8 cellular contexts compared by ENCODE assay signal in the genomic region with DNA sequence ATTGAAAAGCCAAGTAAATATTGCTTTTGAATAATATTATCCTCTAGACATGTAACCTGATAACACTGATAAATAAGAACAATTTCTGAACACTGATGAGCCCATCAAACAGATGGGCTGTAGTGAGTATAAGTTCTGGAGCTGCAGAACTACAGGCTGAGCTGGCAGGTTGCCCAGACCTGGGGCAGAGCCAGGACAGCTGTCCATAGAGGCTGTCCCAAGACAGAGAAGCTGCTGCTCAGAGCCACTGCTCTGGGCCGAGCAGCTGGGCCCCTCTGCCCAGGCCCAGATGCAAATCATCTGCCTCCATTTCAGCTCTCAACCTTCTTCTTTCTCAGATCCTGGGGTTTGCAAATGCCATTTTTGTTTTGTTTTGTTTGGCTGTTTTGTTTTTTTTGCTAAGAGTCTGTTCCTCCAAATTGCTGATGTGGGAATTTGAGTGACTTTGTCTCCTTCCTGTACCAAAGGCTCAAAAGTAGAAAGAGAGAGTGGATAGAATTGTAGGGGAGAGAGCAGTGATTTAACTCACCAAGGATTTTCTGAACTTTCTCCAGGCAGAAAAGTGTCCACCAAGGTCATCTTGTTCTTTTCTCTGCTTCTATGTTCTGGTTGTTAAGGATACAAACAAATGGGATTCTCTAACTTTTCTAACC. TPM values are rescaled to one million over a fixed set of nuclear protein-coding genes. Genes with fewer than 3 reads are reported as not detected.
DNase-seq lines count a peak whose midpoint lies in the region; ATAC-seq and TF ChIP-seq lines count a peak whose summit lies in the region.

No MANE protein-coding gene starts in this region.

- peaks cover 0 to 42% (median 6%) of the 10 kb centered on the region in 9 donors for H3K4me1 ChIP-seq in heart right ventricle

- H3K9me3 ChIP-seq in heart right ventricle, result no peaks in the 10 kb centered on the region

- H3K27ac ChIP-seq in heart right ventricle, result peak overlapping the region in 7 of 10 donors; percentile 0 to 75 (median 54)

- intact Hi-C loops in heart right ventricle (cut with DNase I), result no loop called here

- H3K4me3 ChIP-seq in heart right ventricle, result no peak overlapping the region

- CTCF ChIA-PET in T-cell (lab: Charles Lee), result interaction anchor here in 1 of 2 donors (0.8 to 1.7 kb wide), 3 partner anchors 30 to 240 kb away, joined by 4 read pairs; no protein-coding TSS in a partner anchor

- peak; percentile 25 for ATAC-seq in HG02623 (IDR thresholded peaks at IDR 0.05; ENCODE audit: unreplicated experiment)
- ATAC-seq in T-cell (replicated peaks in 1 of 4), result no peak
- peak; percentile 78 to 91 (median 86) for ATAC-seq in heart right ventricle
- ATAC-seq in stimulated activated naive CD8-positive, alpha-beta T cell treated with anti-CD3 and anti-CD28 coated beads, Interleukin-15, amount 100 ng/mL, for 72 hours, result no peak
- ATAC-seq in GM18520 (IDR thresholded peaks at IDR 0.05; ENCODE audit: unreplicated experiment), result no peak

- no peaks in the 10 kb centered on the region for H3K9me3 Mint-ChIP-seq in T-cell
- H3K9me3 Mint-ChIP-seq in stimulated activated naive CD8-positive, alpha-beta T cell treated with anti-CD3 and anti-CD28 coated beads, Interleukin-15, amount 100 ng/mL, for 72 hours, result no peaks in the 10 kb centered on the region
- H3K9me3 Mint-ChIP-seq in osteocyte (ENCODE audit: unreplicated experiment), result no peaks in the 10 kb centered on the region

- H3K27me3 Mint-ChIP-seq in T-cell (no peaks in the 10 kb centered on the region), osteocyte (ENCODE audit: unreplicated experiment) (peaks cover 11% of the 10 kb centered on the region)
- no peaks in the 10 kb centered on the region for H3K27me3 Mint-ChIP-seq in stimulated activated naive CD8-positive, alpha-beta T cell treated with anti-CD3 and anti-CD28 coated beads, Interleukin-15, amount 100 ng/mL, for 72 hours

- peaks cover 0 to 5% (median 0%) of the 10 kb centered on the region in 7 donors for H3K27me3 ChIP-seq in heart right ventricle

- POLR2A ChIA-PET in T-cell (lab: Charles Lee), result interaction anchor here in 1 of 2 donors (0.6 kb wide), 2 partner anchors 10 to 618 kb away, joined by 3 read pairs; no protein-coding TSS in a partner anchor

- no peaks in the 10 kb centered on the region for H3K36me3 ChIP-seq in heart right ventricle

- WGBS in heart right ventricle, 2 donors, result 7 to 16% methylated on average over 1 of the region's 1 CpG

- H3K36me3 Mint-ChIP-seq in T-cell (peaks cover 6% of the 10 kb centered on the region), osteocyte (ENCODE audit: unreplicated experiment) (no peaks in the 10 kb centered on the region)

- H3K27ac Mint-ChIP-seq in T-cell (peak overlapping the region; percentile 93), osteocyte (ENCODE audit: unreplicated experiment) (no peak overlapping the region)
- peak overlapping the region in 1 of 2 donors; percentile 11 for H3K27ac Mint-ChIP-seq in stimulated activated naive CD8-positive, alpha-beta T cell treated with anti-CD3 and anti-CD28 coated beads, Interleukin-15, amount 100 ng/mL, for 72 hours

- DNase-seq in C1 segment of cervical spinal cord (lab: John Stamatoyannopoulos, UW), result peak in 12 of 14 donors; percentile 4 to 74 (median 40)
- no peak for DNase-seq in T-cell
- DNase-seq in heart right ventricle, result peak; percentile 79 to 90
- DNase-seq in stimulated activated naive CD8-positive, alpha-beta T cell treated with anti-CD3 and anti-CD28 coated beads, Interleukin-15, amount 100 ng/mL, for 72 hours, result no peak
- no peak for DNase-seq in A172 (ENCODE audit: low spot score)
- DNase-seq in osteocyte (ENCODE audit: extremely low spot score, unreplicated experiment), result no peak

- peaks cover 78 to 88% (median 83%) of the 10 kb centered on the region in 3 donors for H3K4me1 Mint-ChIP-seq in T-cell
- peaks cover 73% of the 10 kb centered on the region for H3K4me1 Mint-ChIP-seq in stimulated activated naive CD8-positive, alpha-beta T cell treated with anti-CD3 and anti-CD28 coated beads, Interleukin-15, amount 100 ng/mL, for 72 hours
- no peaks in the 10 kb centered on the region for H3K4me1 Mint-ChIP-seq in osteocyte (ENCODE audit: unreplicated experiment)

- TF ChIP-seq CTCF in heart right ventricle (IDR thresholded peaks at IDR 0.05) (no peak), osteocyte (IDR thresholded peaks at IDR 0.05) (no peak)

- peak overlapping the region in 2 of 3 donors; percentile 23 to 29 for H3K4me3 Mint-ChIP-seq in T-cell
- peak overlapping the region; percentile 24 to 40 for H3K4me3 Mint-ChIP-seq in stimulated activated naive CD8-positive, alpha-beta T cell treated with anti-CD3 and anti-CD28 coated beads, Interleukin-15, amount 100 ng/mL, for 72 hours
- no peak overlapping the region for H3K4me3 Mint-ChIP-seq in osteocyte (ENCODE audit: unreplicated experiment)

RNA-seq across cellular contexts. Expression of a gene that starts 4.0 kb away (rescaled TPM):
- 100 to 1,000 TPM; 141 to 215 (median 170) TPM for total RNA-seq in T-cell
- total RNA-seq in heart right ventricle, result 1 to 10 TPM in 4 of 10 donors, under 1 TPM in 6; 0.17 to 1.4 (median 0.82) TPM
- polyA plus RNA-seq in heart right ventricle, result under 1 TPM; 0.14 to 0.44 TPM
- not detected in 2 replicates for total RNA-seq in A172 (2014; rRNA removed; shearing (Covaris generic))
- total RNA-seq in osteocyte, result not detected in 2 replicates

RNA-seq across cellular contexts. Expression of a gene that starts 31.2 kb away (rescaled TPM):
- total RNA-seq in T-cell (under 1 TPM in 1 of 5 donors, not detected in 4; 0.06 TPM), heart right ventricle (not detected), osteocyte (not detected in 2 replicates)
- not detected for polyA plus RNA-seq in heart right ventricle
- total RNA-seq in A172 (2014; rRNA removed; shearing (Covaris generic)), result not detected in 2 replicates

Comparison
In these comparisons a context has a peak if more than half of its experiments do, and no peak if none do; other contexts are left out.
1. DNase-seq: peak in C1 segment of cervical spinal cord (12 of 14) and heart right ventricle (2 of 2); none in T-cell (0 of 34), stimulated activated naive CD8-positive, alpha-beta T cell treated with anti-CD3 and anti-CD28 coated beads, Interleukin-15, amount 100 ng/mL, for 72 hours (0 of 2), A172 (single experiment) and osteocyte (single experiment).
2. ATAC-seq: peak in HG02623 (single experiment) and heart right ventricle (8 of 8); none in T-cell (0 of 4), stimulated activated naive CD8-positive, alpha-beta T cell treated with anti-CD3 and anti-CD28 coated beads, Interleukin-15, amount 100 ng/mL, for 72 hours (single experiment) and GM18520 (single experiment).
3. RNA of a gene that starts 4.0 kb away (total RNA-seq): 141 to 215 TPM in T-cell; 0.17 to 1.4 TPM in heart right ventricle, not detected in A172 and not detected in osteocyte; every median in the first group is over 10 times any median in the second.